ENCODE assay signal across 1 cellular context in the genomic region with DNA sequence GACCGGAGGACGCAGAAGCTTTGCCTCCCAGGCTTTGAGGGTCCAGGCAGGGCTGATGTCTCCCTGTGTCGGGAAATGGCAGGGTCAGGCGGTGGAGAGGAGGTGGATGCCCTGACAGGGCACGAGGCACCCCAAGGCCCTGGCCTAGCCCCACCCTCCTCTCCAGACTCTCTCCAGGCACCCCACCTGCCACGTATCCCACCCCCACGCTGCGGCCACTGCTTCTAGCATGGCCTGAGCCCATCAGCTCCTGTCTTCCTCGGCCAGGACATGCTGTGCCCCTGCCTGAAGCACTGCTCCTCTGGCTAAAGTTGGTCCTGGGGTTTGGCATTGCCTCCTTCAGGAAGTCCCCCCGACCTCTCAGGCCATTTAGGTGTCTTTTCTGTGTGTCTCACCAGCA.
TF ChIP-seq lines count a peak whose summit lies in the region.

No MANE protein-coding gene starts in this region.

TF ChIP-seq in WTC11, 78 proteins besides CTCF, POLR2A, EP300 and RAD21 (continued from another document):
- TF ChIP-seq USF1 (CRISPR knock-in tag; IDR thresholded peaks at IDR 0.05) (no peak), NFYB (CRISPR knock-in tag; conservative IDR thresholded peaks at IDR 0.05; ENCODE audit: low read depth) (no peak), RELA (CRISPR knock-in tag; IDR thresholded peaks at IDR 0.05; ENCODE audit: borderline replicate concordance) (no peak)
